In genomic region chr5:151064916-151065499, GRCh38 we compare ENCODE assay signal across 21 cellular contexts. TPM values are rescaled to one million over a fixed set of nuclear protein-coding genes. Genes with fewer than 3 reads are reported as not detected.
DNase-seq lines count a peak whose midpoint lies in the region; ATAC-seq and TF ChIP-seq lines count a peak whose summit lies in the region.
"Had no signal": no experiment of that assay in that cellular context is flagged by ENCODE, and none has a peak within 500 bp of the region (broad histone marks: within the 10 kb centered on the region; RNA-seq: fewer than 3 reads in every experiment).

No MANE protein-coding gene starts in this region.

- peak overlapping the region; percentile 93 for H3K27ac ChIP-seq in skeletal muscle tissue (ENCODE audit: low read depth, low read length)

- DNase-seq in activated T-cell treated with anti-CD3 and anti-CD28 coated beads, Interleukin-2, amount 50 U/mL, for 4 hours, result no peak
- no peak for DNase-seq in activated T-cell treated with anti-CD3 and anti-CD28 coated beads, Interleukin-2, amount 50 U/mL, for 48 hours
- no peak for DNase-seq in Calu3
- DNase-seq in activated naive CD8-positive, alpha-beta T cell treated with anti-CD3 and anti-CD28 coated beads, Interleukin-2, amount 50 U/mL, for 24 hours, result no peak
- DNase-seq in stimulated activated CD4-positive, alpha-beta T cell treated with anti-CD3 and anti-CD28 coated beads, Interleukin-2, amount 100 ng/mL, for 48 hours, result no peak
- DNase-seq: ACHN; activated effector memory CD4-positive, alpha-beta T cell treated with anti-CD3 and anti-CD28 coated beads, Interleukin-2, amount 50 U/mL, for 16 hours; C1 segment of cervical spinal cord; DMS 273 treated with DMSO at 0.1 percent for 48 hours; HCEC 1CT; naive B cell; NCI-H1694 treated with DMSO at 0.1 percent for 48 hours; NCI-H526 treated with DMSO at 0.1 percent for 48 hours; occipital lobe; retina; T1000 had no signal

- H3K4me1 Mint-ChIP-seq in activated T-cell treated with anti-CD3 and anti-CD28 coated beads, Interleukin-2, amount 50 U/mL, for 4 hours (ENCODE audit: low read depth), result peaks cover 80% of the 10 kb centered on the region
- H3K4me1 Mint-ChIP-seq in Calu3 (ENCODE audit: low read depth, unreplicated experiment), result peaks cover 71% of the 10 kb centered on the region
- H3K4me1 Mint-ChIP-seq in activated naive CD8-positive, alpha-beta T cell treated with anti-CD3 and anti-CD28 coated beads, Interleukin-2, amount 50 U/mL, for 24 hours, result peaks cover 99% of the 10 kb centered on the region

- peaks cover 22 to 34% (median 32%) of the 10 kb centered on the region in 3 donors for H3K36me3 ChIP-seq in skeletal muscle tissue (ENCODE audit: control insufficient read depth in 3 of 3, insufficient read depth in 3 of 3, low read length in 3 of 3)

- ATAC-seq in activated T-cell treated with anti-CD3 and anti-CD28 coated beads, Interleukin-2, amount 50 U/mL, for 4 hours, result no peak
- ATAC-seq in activated naive CD8-positive, alpha-beta T cell treated with anti-CD3 and anti-CD28 coated beads, Interleukin-2, amount 50 U/mL, for 24 hours, result no peak
- ATAC-seq in GM18502 (IDR thresholded peaks at IDR 0.05; ENCODE audit: poor library complexity, unreplicated experiment) (no peak), GM18505 (IDR thresholded peaks at IDR 0.05; ENCODE audit: unreplicated experiment) (no peak)
- ATAC-seq: WTC11 had no signal

- H3K36me3 Mint-ChIP-seq in activated T-cell treated with anti-CD3 and anti-CD28 coated beads, Interleukin-2, amount 50 U/mL, for 4 hours (ENCODE audit: insufficient read depth), result peaks cover 50% of the 10 kb centered on the region
- peaks cover 97% of the 10 kb centered on the region for H3K36me3 Mint-ChIP-seq in Calu3 (ENCODE audit: insufficient read depth, unreplicated experiment)
- H3K36me3 Mint-ChIP-seq in activated naive CD8-positive, alpha-beta T cell treated with anti-CD3 and anti-CD28 coated beads, Interleukin-2, amount 50 U/mL, for 24 hours (ENCODE audit: low read depth), result peaks cover 57% of the 10 kb centered on the region

- H3K9ac ChIP-seq in skeletal muscle tissue (ENCODE audit: low read depth in 1 of 3, low read length in 3 of 3), result peak overlapping the region in 1 of 3 donors; percentile 51

- no peaks in the 10 kb centered on the region for H3K27me3 ChIP-seq in skeletal muscle tissue (ENCODE audit: control insufficient read depth in 3 of 3, insufficient read depth in 3 of 3, low read length in 3 of 3)

- H3K9me3 Mint-ChIP-seq in activated T-cell treated with anti-CD3 and anti-CD28 coated beads, Interleukin-2, amount 50 U/mL, for 4 hours, result no peaks in the 10 kb centered on the region
- no peaks in the 10 kb centered on the region for H3K9me3 Mint-ChIP-seq in Calu3 (ENCODE audit: low read depth, unreplicated experiment)
- H3K9me3 Mint-ChIP-seq in activated naive CD8-positive, alpha-beta T cell treated with anti-CD3 and anti-CD28 coated beads, Interleukin-2, amount 50 U/mL, for 24 hours, result no peaks in the 10 kb centered on the region
- H3K9me3 Mint-ChIP-seq: naive B cell, WTC11 had no signal

- H3K4me3 Mint-ChIP-seq in activated T-cell treated with anti-CD3 and anti-CD28 coated beads, Interleukin-2, amount 50 U/mL, for 4 hours, result peak overlapping the region; percentile 4
- no peak overlapping the region for H3K4me3 Mint-ChIP-seq in Calu3 (ENCODE audit: low read depth, unreplicated experiment)
- no peak overlapping the region for H3K4me3 Mint-ChIP-seq in activated naive CD8-positive, alpha-beta T cell treated with anti-CD3 and anti-CD28 coated beads, Interleukin-2, amount 50 U/mL, for 24 hours
- H3K4me3 Mint-ChIP-seq: naive B cell, WTC11 had no signal

- no peaks in the 10 kb centered on the region for H3K9me3 ChIP-seq in skeletal muscle tissue (ENCODE audit: control insufficient read depth in 3 of 3, low read length in 3 of 3)

- no peak for TF ChIP-seq POLR2A in GM18505 (IDR thresholded peaks at IDR 0.05; ENCODE audit: borderline replicate concordance, extremely low read depth, insufficient read depth, insufficient read length)

- CTCF ChIA-PET in Calu3 (lab: Charles Lee), result interaction anchor here (1.0 kb wide), 1 partner anchor 17 kb away, joined by 8 read pairs; no protein-coding TSS in a partner anchor

- BruUV-seq in Calu3 (replicated peaks; lab: Mats Ljungman, UMichigan), result no TSS peak

- H3K4me3 ChIP-seq in skeletal muscle tissue (ENCODE audit: low read length in 3 of 3), result no peak overlapping the region
- H3K4me3 ChIP-seq: coronary artery had no signal

- H3K27me3 Mint-ChIP-seq in activated T-cell treated with anti-CD3 and anti-CD28 coated beads, Interleukin-2, amount 50 U/mL, for 4 hours (ENCODE audit: low read depth), result no peaks in the 10 kb centered on the region
- H3K27me3 Mint-ChIP-seq in Calu3 (ENCODE audit: unreplicated experiment), result no peaks in the 10 kb centered on the region
- H3K27me3 Mint-ChIP-seq in activated naive CD8-positive, alpha-beta T cell treated with anti-CD3 and anti-CD28 coated beads, Interleukin-2, amount 50 U/mL, for 24 hours, result no peaks in the 10 kb centered on the region
- H3K27me3 Mint-ChIP-seq: naive B cell had no signal

- intact Hi-C loops in Calu3 (cut with micrococcal nuclease; ENCODE audit: unreplicated experiment), result no loop called here

- peak overlapping the region; percentile 37 for H3K27ac Mint-ChIP-seq in Calu3 (ENCODE audit: unreplicated experiment)
- peak overlapping the region; percentile 83 for H3K27ac Mint-ChIP-seq in activated naive CD8-positive, alpha-beta T cell treated with anti-CD3 and anti-CD28 coated beads, Interleukin-2, amount 50 U/mL, for 24 hours

- no peak for TF ChIP-seq CTCF in Calu3 (IDR thresholded peaks at IDR 0.05; ENCODE audit: unreplicated experiment)

- peaks cover 80 to 92% (median 90%) of the 10 kb centered on the region in 3 donors for H3K4me1 ChIP-seq in skeletal muscle tissue (ENCODE audit: control insufficient read depth in 3 of 3, insufficient read depth in 3 of 3, low read length in 3 of 3)

RNA-seq across cellular contexts. Expression of gene TNIP1, which starts 15.8 kb away (rescaled TPM):
- total RNA-seq in activated T-cell treated with anti-CD3 and anti-CD28 coated beads, Interleukin-2, amount 50 U/mL, for 4 hours, result 100 to 1,000 TPM; 199 to 329 (median 211) TPM
- total RNA-seq in Calu3 (2022) (321 and 339 TPM in 2 replicates), skeletal muscle tissue (42.8 TPM)

RNA-seq across cellular contexts. Expression of gene GPX3, which starts 44.6 kb away (rescaled TPM):
- total RNA-seq in activated T-cell treated with anti-CD3 and anti-CD28 coated beads, Interleukin-2, amount 50 U/mL, for 4 hours, result 1 to 10 TPM in 2 of 3 donors, under 1 TPM in 1; 0.47 to 1.1 (median 1.0) TPM
- total RNA-seq in Calu3 (2022) (not detected in 2 replicates), skeletal muscle tissue (33.4 TPM)

Comparison
In these comparisons a context has a peak if more than half of its experiments do, and no peak if none do; other contexts are left out.
1. RNA of gene GPX3, which starts 44.6 kb away (total RNA-seq): 33.4 TPM in skeletal muscle tissue (single experiment); 0.47 to 1.1 TPM in activated T-cell treated with anti-CD3 and anti-CD28 coated beads, Interleukin-2, amount 50 U/mL, for 4 hours and not detected in Calu3; every median in the first group is over 10 times any median in the second.